8 cellular contexts compared by ENCODE assay signal in genomic region chr10:113854757-113855626, GRCh38. TPM values are rescaled to one million over a fixed set of nuclear protein-coding genes. Genes with fewer than 3 reads are reported as not detected.
A peak's percentile ranks its signal among the peaks of the same experiment; 100 is the strongest.
DNase-seq lines count a peak whose midpoint lies in the region; ATAC-seq and TF ChIP-seq lines count a peak whose summit lies in the region.

No MANE protein-coding gene starts in this region.

- peak; percentile 49 for DNase-seq in 8988T
- DNase-seq in NCI-H510A treated with DMSO at 0.1 percent for 48 hours (lab: John Stamatoyannopoulos, UW), result peak; percentile 50
- DNase-seq in activated T-cell treated with anti-CD3 and anti-CD28 coated beads for 4 hours, result peak; percentile 18
- no peak for DNase-seq in epithelial cell of proximal tubule (ENCODE audit: low read depth)
- peak; percentile 57 to 74 (median 69) for DNase-seq in mucosa of descending colon
- DNase-seq in stimulated activated naive CD8-positive, alpha-beta T cell treated with anti-CD3 and anti-CD28 coated beads, Interleukin-15, Interleukin-2, amounts not matched to agents 100 U/mL and 50 U/mL, for 24 hours, result peak; percentile 54

- no peaks in the 10 kb centered on the region for H3K9me3 ChIP-seq in mucosa of descending colon

- ATAC-seq in HG02763 (IDR thresholded peaks at IDR 0.05; ENCODE audit: unreplicated experiment), result peak; percentile 27
- ATAC-seq in mucosa of descending colon, result peak; percentile 74
- peak; percentile 64 for ATAC-seq in stimulated activated naive CD8-positive, alpha-beta T cell treated with anti-CD3 and anti-CD28 coated beads, Interleukin-15, Interleukin-2, amounts not matched to agents 100 U/mL and 50 U/mL, for 24 hours

- peak; percentile 8 for TF ChIP-seq CTCF in GM12873 (IDR thresholded peaks at IDR 0.05; ENCODE audit: insufficient read depth, low read depth, low read length, missing control alignments)
- TF ChIP-seq CTCF in epithelial cell of proximal tubule (conservative IDR thresholded peaks at IDR 0.05; ENCODE audit: low read depth, low read length), result no peak
- TF ChIP-seq CTCF in mucosa of descending colon (IDR thresholded peaks at IDR 0.05), result no peak

- intact Hi-C loops in mucosa of descending colon (cut with DNase I, micrococcal nuclease), result no loop called here

- H3K36me3 ChIP-seq in mucosa of descending colon (ENCODE audit: low read depth), result no peaks in the 10 kb centered on the region

- H3K4me1 ChIP-seq in mucosa of descending colon (ENCODE audit: low read depth), result peaks cover 19% of the 10 kb centered on the region

- H3K4me3 ChIP-seq in epithelial cell of proximal tubule (ENCODE audit: low read depth, low read length) (peak overlapping the region; percentile 91), mucosa of descending colon (peak overlapping the region; percentile 90)

RNA-seq across cellular contexts. Expression of gene NHLRC2, which starts 0.5 kb away (rescaled TPM):
- total RNA-seq in epithelial cell of proximal tubule (12.9 and 30.1 TPM in 2 replicates), mucosa of descending colon (10 to 100 TPM; 30.4 to 51.5 (median 31.0) TPM)

RNA-seq across cellular contexts. Expression of gene DCLRE1A, which starts 1.1 kb away (rescaled TPM):
- 7.9 and 12.0 TPM in 2 replicates for total RNA-seq in epithelial cell of proximal tubule
- total RNA-seq in mucosa of descending colon, result 1 to 10 TPM; 4.7 to 6.5 (median 5.1) TPM
